Comparison of ENCODE assay signal across 22 cellular contexts in genomic region chr5:42919600-42919999, GRCh38.
"Had no signal": no experiment of that assay in that cellular context is flagged by ENCODE, and none has a peak within 500 bp of the region (broad histone marks: within the 10 kb centered on the region; RNA-seq: fewer than 3 reads in every experiment).

No MANE protein-coding gene starts in this region.

- DNase-seq: dorsolateral prefrontal cortex; effector CD4-positive, alpha-beta T cell; foreskin fibroblast; gastrocnemius medialis; head of caudate nucleus; kidney; left colon; left ventricle myocardium superior; lower lobe of right lung; naive thymus-derived CD8-positive, alpha-beta T cell; nephron progenitor cell; nucleus accumbens; pancreas; stimulated activated CD4-positive, alpha-beta T cell treated with anti-CD3 and anti-CD28 coated beads, Interleukin-2, amount 100 ng/mL, for 24 hours; stimulated activated CD4-positive, alpha-beta T cell treated with anti-CD3 and anti-CD28 coated beads, Interleukin-4, amount 100 ng/mL, for 4 hours; stimulated activated naive B cell treated with anti-CD40 and anti-IgM and Interleukin-4, amounts not matched to agents 10 μg/mL and 1 μg/mL and 100 μg/mL, for 72 hours; trophoblast cell had no signal

- H3K27ac Mint-ChIP-seq: naive thymus-derived CD8-positive, alpha-beta T cell; nephron progenitor cell; stimulated activated naive B cell treated with anti-CD40 and anti-IgM and Interleukin-4, amounts not matched to agents 10 μg/mL and 1 μg/mL and 100 μg/mL, for 72 hours; stimulated activated naive CD8-positive, alpha-beta T cell treated with anti-CD3 and anti-CD28 coated beads, Interleukin-15, Interleukin-2, amounts not matched to agents 100 ng/mL and 50 ng/mL, for 24 hours had no signal

- H3K27me3 Mint-ChIP-seq: naive thymus-derived CD8-positive, alpha-beta T cell; stimulated activated naive CD8-positive, alpha-beta T cell treated with anti-CD3 and anti-CD28 coated beads, Interleukin-15, Interleukin-2, amounts not matched to agents 100 ng/mL and 50 ng/mL, for 24 hours had no signal

- H3K9me3 ChIP-seq: gastrocnemius medialis, lower lobe of right lung, pancreas, right atrium auricular region, thoracic aorta, vagina had no signal

- H3K9me3 Mint-ChIP-seq: naive thymus-derived CD8-positive, alpha-beta T cell; stimulated activated naive B cell treated with anti-CD40 and anti-IgM and Interleukin-4, amounts not matched to agents 10 μg/mL and 1 μg/mL and 100 μg/mL, for 72 hours; stimulated activated naive CD8-positive, alpha-beta T cell treated with anti-CD3 and anti-CD28 coated beads, Interleukin-15, Interleukin-2, amounts not matched to agents 100 ng/mL and 50 ng/mL, for 24 hours had no signal

- H3K36me3 ChIP-seq: gastrocnemius medialis, lower lobe of right lung, pancreas, right atrium auricular region, thoracic aorta, vagina had no signal

- H3K4me1 Mint-ChIP-seq: naive thymus-derived CD8-positive, alpha-beta T cell; nephron progenitor cell had no signal

- H3K4me3 Mint-ChIP-seq: naive thymus-derived CD8-positive, alpha-beta T cell; nephron progenitor cell; stimulated activated naive B cell treated with anti-CD40 and anti-IgM and Interleukin-4, amounts not matched to agents 10 μg/mL and 1 μg/mL and 100 μg/mL, for 72 hours; stimulated activated naive CD8-positive, alpha-beta T cell treated with anti-CD3 and anti-CD28 coated beads, Interleukin-15, Interleukin-2, amounts not matched to agents 100 ng/mL and 50 ng/mL, for 24 hours had no signal

- H3K4me1 ChIP-seq: gastrocnemius medialis, lower lobe of right lung, pancreas, right atrium auricular region, vagina had no signal

- ATAC-seq: gastrocnemius medialis; left colon; left ventricle myocardium superior; lower lobe of right lung; naive thymus-derived CD8-positive, alpha-beta T cell; pancreas; sciatic nerve; stimulated activated naive B cell treated with anti-CD40 and anti-IgM and Interleukin-4, amounts not matched to agents 10 μg/mL and 1 μg/mL and 100 μg/mL, for 72 hours had no signal

- H3K27me3 ChIP-seq: pancreas, right atrium auricular region, vagina had no signal

- H3K27ac ChIP-seq: dorsolateral prefrontal cortex, gastrocnemius medialis, lower lobe of right lung, pancreas, right atrium auricular region, thoracic aorta, vagina had no signal

- H3K4me3 ChIP-seq: dorsolateral prefrontal cortex, gastrocnemius medialis, lower lobe of right lung, pancreas, right atrium auricular region, thoracic aorta, vagina had no signal

- H3K36me3 Mint-ChIP-seq: stimulated activated naive B cell treated with anti-CD40 and anti-IgM and Interleukin-4, amounts not matched to agents 10 μg/mL and 1 μg/mL and 100 μg/mL, for 72 hours had no signal
